20 cellular contexts compared by ENCODE assay signal in genomic region chr2:107731435-107731834, GRCh38.
DNase-seq lines count a peak whose midpoint lies in the region; ATAC-seq and TF ChIP-seq lines count a peak whose summit lies in the region.
"Had no signal": no experiment of that assay in that cellular context is flagged by ENCODE, and none has a peak within 500 bp of the region (broad histone marks: within the 10 kb centered on the region; RNA-seq: fewer than 3 reads in every experiment).

No MANE protein-coding gene starts in this region.

- no peaks in the 10 kb centered on the region for H3K79me2 ChIP-seq in PC-3 (ENCODE audit: low read length)

- no peaks in the 10 kb centered on the region for H3K27me3 Mint-ChIP-seq in activated CD8-positive, alpha-beta T cell treated with anti-CD3 and anti-CD28 coated beads, Interleukin-2, amount 10 ng/mL, durations not matched to agents 7 days and 5 days (ENCODE audit: low read depth)
- H3K27me3 Mint-ChIP-seq: CD4-positive, alpha-beta memory T cell; CD4-positive, CD25-positive, alpha-beta regulatory T cell; CD8-positive, alpha-beta memory T cell had no signal

- H3K4me1 Mint-ChIP-seq in activated CD8-positive, alpha-beta T cell treated with anti-CD3 and anti-CD28 coated beads, Interleukin-2, amount 10 ng/mL, durations not matched to agents 7 days and 5 days (ENCODE audit: low read depth): no peaks in the 10 kb centered on the region
- H3K4me1 Mint-ChIP-seq: CD14-positive monocyte; CD4-positive, alpha-beta memory T cell; CD4-positive, CD25-positive, alpha-beta regulatory T cell; CD8-positive, alpha-beta memory T cell had no signal

- intact Hi-C loops in PC-3 (cut with micrococcal nuclease): no loop called here

- CTCF ChIA-PET in PC-3 (lab: Charles Lee): no interaction called here
- CTCF ChIA-PET in activated CD8-positive, alpha-beta T cell treated with anti-CD3 and anti-CD28 coated beads, Interleukin-2, amount 10 ng/mL, durations not matched to agents 7 days and 5 days (lab: Charles Lee): no interaction called here

- H3K9me3 Mint-ChIP-seq in activated CD8-positive, alpha-beta T cell treated with anti-CD3 and anti-CD28 coated beads, Interleukin-2, amount 10 ng/mL, durations not matched to agents 7 days and 5 days (ENCODE audit: insufficient read depth): no peaks in the 10 kb centered on the region
- H3K9me3 Mint-ChIP-seq: CD8-positive, alpha-beta memory T cell had no signal

- no peak for DNase-seq in PC-3
- no peak for DNase-seq in epithelial cell of prostate (ENCODE audit: low read depth, low spot score)
- no peak for DNase-seq in glomerular visceral epithelial cell (ENCODE audit: extremely low spot score)
- DNase-seq in activated CD8-positive, alpha-beta T cell treated with anti-CD3 and anti-CD28 coated beads, Interleukin-2, amount 10 ng/mL, durations not matched to agents 7 days and 5 days: no peak
- DNase-seq: 8988T; BE2C; C1 segment of cervical spinal cord; CD4-positive, alpha-beta memory T cell; CD4-positive, CD25-positive, alpha-beta regulatory T cell; CD8-positive, alpha-beta memory T cell; COR-L47; DMS 273 treated with DMSO at 0.1 percent for 48 hours; DMS153; DMS79; DND-41; GDM1 had no signal

- H3K4me1 ChIP-seq in PC-3 (ENCODE audit: insufficient read depth, low read length): peaks cover 9% of the 10 kb centered on the region
- H3K4me1 ChIP-seq: BE2C, BLaER1 had no signal

- no peaks in the 10 kb centered on the region for H3K9me3 ChIP-seq in PC-3 (ENCODE audit: low read length)
- H3K9me3 ChIP-seq: BE2C, BLaER1 had no signal

- no peak overlapping the region for H3K27ac ChIP-seq in PC-3 (ENCODE audit: low read length)
- H3K27ac ChIP-seq in epithelial cell of prostate: peak overlapping the region; percentile 57
- H3K27ac ChIP-seq: BLaER1 had no signal

- H3K4me2 ChIP-seq in PC-3 (ENCODE audit: low read length): peak overlapping the region; percentile 24
- H3K4me2 ChIP-seq: BLaER1 had no signal

- POLR2A ChIA-PET in PC-3 (lab: Charles Lee; ENCODE audit: unreplicated experiment): no interaction called here
- POLR2A ChIA-PET in activated CD8-positive, alpha-beta T cell treated with anti-CD3 and anti-CD28 coated beads, Interleukin-2, amount 10 ng/mL, durations not matched to agents 7 days and 5 days (lab: Charles Lee): no interaction called here

- H3K27ac Mint-ChIP-seq in activated CD8-positive, alpha-beta T cell treated with anti-CD3 and anti-CD28 coated beads, Interleukin-2, amount 10 ng/mL, durations not matched to agents 7 days and 5 days: no peak overlapping the region
- H3K27ac Mint-ChIP-seq: CD14-positive monocyte; CD4-positive, alpha-beta memory T cell; CD4-positive, CD25-positive, alpha-beta regulatory T cell; CD8-positive, alpha-beta memory T cell had no signal

- no peak overlapping the region for H2AFZ ChIP-seq in PC-3 (ENCODE audit: low read length)

- H3K4me3 Mint-ChIP-seq in activated CD8-positive, alpha-beta T cell treated with anti-CD3 and anti-CD28 coated beads, Interleukin-2, amount 10 ng/mL, durations not matched to agents 7 days and 5 days: no peak overlapping the region
- H3K4me3 Mint-ChIP-seq: CD14-positive monocyte; CD4-positive, alpha-beta memory T cell; CD4-positive, CD25-positive, alpha-beta regulatory T cell; CD8-positive, alpha-beta memory T cell had no signal

- no peaks in the 10 kb centered on the region for H3K36me3 ChIP-seq in PC-3 (ENCODE audit: low read depth, low read length)
- H3K36me3 ChIP-seq: BE2C, BLaER1 had no signal

- H4K20me1 ChIP-seq in PC-3 (ENCODE audit: low read length): no peaks in the 10 kb centered on the region
- H4K20me1 ChIP-seq: BLaER1 had no signal

- no peak for ATAC-seq in PC-3
- ATAC-seq in activated CD8-positive, alpha-beta T cell treated with anti-CD3 and anti-CD28 coated beads, Interleukin-2, amount 10 ng/mL, durations not matched to agents 7 days and 5 days: no peak
- no peak for ATAC-seq in GM18867 (IDR thresholded peaks at IDR 0.05; ENCODE audit: unreplicated experiment)
- ATAC-seq: GM12878 had no signal

- H3K9me2 ChIP-seq in PC-3 (replicated peaks; ENCODE audit: low read length): no peaks in the 10 kb centered on the region

- no peaks in the 10 kb centered on the region for H3F3A ChIP-seq in PC-3 (ENCODE audit: low read length, unreplicated experiment)

- H3K4me3 ChIP-seq in PC-3 (ENCODE audit: low read length): no peak overlapping the region
- H3K4me3 ChIP-seq: BLaER1, GM12878 had no signal

- no TSS peak for BruUV-seq in PC-3 (replicated peaks; lab: Mats Ljungman, UMichigan)

- no peaks in the 10 kb centered on the region for H3K36me3 Mint-ChIP-seq in activated CD8-positive, alpha-beta T cell treated with anti-CD3 and anti-CD28 coated beads, Interleukin-2, amount 10 ng/mL, durations not matched to agents 7 days and 5 days (ENCODE audit: low read depth)
- H3K36me3 Mint-ChIP-seq: CD14-positive monocyte; CD4-positive, alpha-beta memory T cell; CD4-positive, CD25-positive, alpha-beta regulatory T cell; CD8-positive, alpha-beta memory T cell had no signal

- no peak for TF ChIP-seq CTCF in PC-3 (conservative IDR thresholded peaks at IDR 0.05; ENCODE audit: low read depth, low read length)

- no peaks in the 10 kb centered on the region for H3K27me3 ChIP-seq in PC-3 (ENCODE audit: low read length)
- H3K27me3 ChIP-seq: BE2C, BLaER1 had no signal

- H3K9ac ChIP-seq in PC-3 (ENCODE audit: low read length): no peak overlapping the region
- H3K9ac ChIP-seq: BLaER1 had no signal
